In genomic region chr6:47064274-47064673, GRCh38 we compare ENCODE assay signal across 22 cellular contexts. TPM values are rescaled to one million over a fixed set of nuclear protein-coding genes. Genes with fewer than 3 reads are reported as not detected.
A peak's percentile ranks its signal among the peaks of the same experiment; 100 is the strongest.
DNase-seq lines count a peak whose midpoint lies in the region; ATAC-seq and TF ChIP-seq lines count a peak whose summit lies in the region.
"Had no signal": no experiment of that assay in that cellular context is flagged by ENCODE, and none has a peak within 500 bp of the region (broad histone marks: within the 10 kb centered on the region; RNA-seq: fewer than 3 reads in every experiment).

No MANE protein-coding gene starts in this region.

- H3K9me2 ChIP-seq in PC-3 (replicated peaks; ENCODE audit: low read length) = no peaks in the 10 kb centered on the region

- peak overlapping the region; percentile 39 for H3K9ac ChIP-seq in PC-3 (ENCODE audit: low read length)

- H3K4me1 ChIP-seq in PC-3 (ENCODE audit: insufficient read depth, low read length) (peaks cover 57% of the 10 kb centered on the region), psoas muscle (no peaks in the 10 kb centered on the region)
- H3K4me1 ChIP-seq: A549 had no signal

- H3K4me3 ChIP-seq in PC-3 (ENCODE audit: low read length) = no peak overlapping the region
- no peak overlapping the region for H3K4me3 ChIP-seq in H7 (ENCODE audit: insufficient read depth, low read depth, low read length)
- H3K4me3 ChIP-seq in psoas muscle = no peak overlapping the region
- H3K4me3 ChIP-seq: A549, lung, right atrium auricular region had no signal

- 79 to 87% (median 83%) methylated on average over 2 of the region's 2 CpGs for WGBS in psoas muscle, 3 donors

- H3K27ac ChIP-seq in PC-3 (ENCODE audit: low read length) (peak overlapping the region; percentile 77), psoas muscle (no peak overlapping the region)
- H3K27ac ChIP-seq: A549, C4-2B, right atrium auricular region had no signal

- H3K27me3 ChIP-seq in PC-3 (ENCODE audit: low read length) (no peaks in the 10 kb centered on the region), H7 (ENCODE audit: control insufficient read depth, insufficient read depth, low read length) (no peaks in the 10 kb centered on the region), psoas muscle (ENCODE audit: insufficient read depth in 3 of 3, low read length in 2 of 3) (no peaks in the 10 kb centered on the region)
- H3K27me3 ChIP-seq: right atrium auricular region had no signal

- H3K36me3 ChIP-seq in PC-3 (ENCODE audit: low read depth, low read length) (no peaks in the 10 kb centered on the region), H7 (replicated peaks; ENCODE audit: control insufficient read depth, insufficient read depth, low read length) (no peaks in the 10 kb centered on the region), psoas muscle (ENCODE audit: insufficient read depth in 1 of 2, low read depth in 1 of 2) (no peaks in the 10 kb centered on the region)
- H3K36me3 ChIP-seq: right atrium auricular region had no signal

- intact Hi-C loops in PC-3 (cut with micrococcal nuclease) = no loop called here
- intact Hi-C loops in psoas muscle (cut with DNase I) = no loop called here

- no peak for TF ChIP-seq CTCF in PC-3 (conservative IDR thresholded peaks at IDR 0.05; ENCODE audit: low read depth, low read length)
- TF ChIP-seq CTCF in psoas muscle (IDR thresholded peaks at IDR 0.05) = no peak

- H3K9me3 ChIP-seq in PC-3 (ENCODE audit: low read length) = no peaks in the 10 kb centered on the region
- H3K9me3 ChIP-seq in psoas muscle = no peaks in the 10 kb centered on the region
- H3K9me3 ChIP-seq: A549, right atrium auricular region had no signal

- POLR2A ChIA-PET in PC-3 (lab: Charles Lee; ENCODE audit: unreplicated experiment) = no interaction called here

- no TSS peak for BruUV-seq in PC-3 (replicated peaks; lab: Mats Ljungman, UMichigan)

- H3K79me2 ChIP-seq in PC-3 (ENCODE audit: low read length) = no peaks in the 10 kb centered on the region

- ATAC-seq in GM18499 (IDR thresholded peaks at IDR 0.05; ENCODE audit: insufficient read depth, unreplicated experiment) (peak; percentile 82), GM19351 (IDR thresholded peaks at IDR 0.05; ENCODE audit: unreplicated experiment) (peak; percentile 58), HG02938 (IDR thresholded peaks at IDR 0.05; ENCODE audit: unreplicated experiment) (peak; percentile 79), PC-3 (peak; percentile 83), GM21717 (IDR thresholded peaks at IDR 0.05; ENCODE audit: unreplicated experiment) (no peak), psoas muscle (no peak)
- ATAC-seq: A549, HepG2, Right ventricle myocardium inferior had no signal

- H3K4me2 ChIP-seq in PC-3 (ENCODE audit: low read length) = peak overlapping the region; percentile 16
- H3K4me2 ChIP-seq: A549 had no signal

- CTCF ChIA-PET in PC-3 (lab: Charles Lee) = no interaction called here

- H2AFZ ChIP-seq in PC-3 (ENCODE audit: low read length) = peak overlapping the region; percentile 7; the same call in 1 of the 2 replicates

- H3F3A ChIP-seq in PC-3 (ENCODE audit: low read length, unreplicated experiment) = no peaks in the 10 kb centered on the region

- no peaks in the 10 kb centered on the region for H4K20me1 ChIP-seq in PC-3 (ENCODE audit: low read length)

- DNase-seq in PC-3 (peak; percentile 88), H7 (no peak), psoas muscle (no peak)
- no peak for DNase-seq in NK-92 treated with Interleukin-12 subunit alpha and Interleukin-12 subunit beta, amount 100 ng/mL, for 24 hours (lab: John Stamatoyannopoulos, UW)
- DNase-seq: activated CD4-positive, alpha-beta T cell treated with anti-CD3 and anti-CD28 coated beads, Interleukin-2, amount 10 ng/mL, durations not matched to agents 7 days and 5 days; activated CD8-positive, alpha-beta memory T cell treated with anti-CD3 and anti-CD28 coated beads, Interleukin-2, amount 50 U/mL, for 4 hours; activated effector memory CD4-positive, alpha-beta T cell treated with anti-CD3 and anti-CD28 coated beads, Interleukin-2, amount 50 U/mL, for 16 hours; cortex of kidney; NCI-H1105 treated with DMSO at 0.1 percent for 48 hours; NCI-H2107; NCI-H524; nucleus accumbens had no signal

RNA-seq across cellular contexts. Expression of gene ADGRF1, which starts 22.1 kb away (rescaled TPM):
- 82.6 and 104 TPM in 2 replicates for total RNA-seq in PC-3 (2014; rRNA removed)
- total RNA-seq in H7 (2014; rRNA removed; shearing (Covaris generic)) = not detected in 2 replicates
- not detected for total RNA-seq in psoas muscle
- polyA plus RNA-seq in psoas muscle = not detected
- total RNA-seq: activated CD4-positive, alpha-beta T cell treated with anti-CD3 and anti-CD28 coated beads, Interleukin-2, amount 10 ng/mL, durations not matched to agents 7 days and 5 days; HepG2; right atrium auricular region; Right ventricle myocardium inferior had no signal
- polyA plus RNA-seq: HepG2 had no signal

Comparison
In these comparisons a context has a peak if more than half of its experiments do, and no peak if none do; other contexts are left out.
1. ATAC-seq: peak in GM18499 (single experiment), GM19351 (single experiment), HG02938 (single experiment) and PC-3 (single experiment); none in GM21717 (single experiment) and psoas muscle (0 of 4).
2. RNA of gene ADGRF1, which starts 22.1 kb away (total RNA-seq): 82.6 to 104 TPM in PC-3; not detected in H7 and not detected in psoas muscle; every median in the first group is over 10 times any median in the second.